ENCODE assay signal across 30 cellular contexts in genomic region chr7:32239764-32240163, GRCh38.
"Had no signal": no experiment of that assay in that cellular context is flagged by ENCODE, and none has a peak within 500 bp of the region (broad histone marks: within the 10 kb centered on the region; RNA-seq: fewer than 3 reads in every experiment).

No MANE protein-coding gene starts in this region.

- H2AFZ ChIP-seq: neural progenitor cell had no signal

- H3K4me1 ChIP-seq: left lung, lower lobe of right lung, right atrium auricular region, right lobe of liver, testis, thyroid gland, transverse colon, upper lobe of left lung, vagina had no signal

- H3K9me3 ChIP-seq: neutrophil, ovary, right lobe of liver, testis, thyroid gland, transverse colon had no signal

- H3K4me3 Mint-ChIP-seq: immature natural killer cell; naive thymus-derived CD8-positive, alpha-beta T cell; nephron; neural progenitor cell; stimulated activated memory B cell treated with anti-CD40 and anti-IgM and Interleukin-4, amounts not matched to agents 10 μg/mL and 1 μg/mL and 100 μg/mL, for 72 hours; stimulated activated naive CD8-positive, alpha-beta T cell treated with anti-CD3 and anti-CD28 coated beads, Interleukin-15, amount 100 ng/mL, for 72 hours had no signal

- H3K27ac ChIP-seq: left lung, lower lobe of right lung, neural progenitor cell, neutrophil, ovary, right atrium auricular region, right lobe of liver, testis, thyroid gland, transverse colon, upper lobe of left lung, vagina had no signal

- H3K36me3 Mint-ChIP-seq: immature natural killer cell; neural progenitor cell; stimulated activated memory B cell treated with anti-CD40 and anti-IgM and Interleukin-4, amounts not matched to agents 10 μg/mL and 1 μg/mL and 100 μg/mL, for 72 hours had no signal

- DNase-seq: hippocampal formation; immature natural killer cell; kidney; left colon; left lung; lower lobe of right lung; mammary epithelial cell; mesenchymal stem cell; naive thymus-derived CD8-positive, alpha-beta T cell; occipital lobe; ovary; right lobe of liver; stimulated activated CD4-positive, alpha-beta T cell treated with anti-CD3 and anti-CD28 coated beads, Interleukin-1b, Interleukin-23, amount 100 ng/mL, for 48 hours; stimulated activated CD4-positive, alpha-beta T cell treated with anti-CD3 and anti-CD28 coated beads, Interleukin-2, amount 100 ng/mL, for 48 hours; stimulated activated CD4-positive, alpha-beta T cell treated with anti-CD3 and anti-CD28 coated beads, Interleukin-4, amount 100 ng/mL, for 4 hours; stimulated activated CD8-positive, alpha-beta memory T cell treated with anti-CD3 and anti-CD28 coated beads, Interleukin-4, amount 100 ng/mL, for 48 hours; stimulated activated naive CD4-positive, alpha-beta T cell treated with Interleukin-2 at 50 U/mL for 16 hours; stimulated activated naive CD8-positive, alpha-beta T cell treated with anti-CD3 and anti-CD28 coated beads, Interleukin-15, amount 100 ng/mL, for 72 hours; testis; thyroid gland; transverse colon; upper lobe of left lung had no signal

- ATAC-seq: left colon; left lung; lower lobe of right lung; naive thymus-derived CD8-positive, alpha-beta T cell; right lobe of liver; stimulated activated memory B cell treated with anti-CD40 and anti-IgM and Interleukin-4, amounts not matched to agents 10 μg/mL and 1 μg/mL and 100 μg/mL, for 72 hours; stimulated activated naive CD8-positive, alpha-beta T cell treated with anti-CD3 and anti-CD28 coated beads, Interleukin-15, amount 100 ng/mL, for 72 hours had no signal

- H3K4me3 ChIP-seq: left lung, lower lobe of right lung, neural progenitor cell, ovary, right atrium auricular region, right lobe of liver, smooth muscle cell, testis, thyroid gland, transverse colon, upper lobe of left lung, vagina had no signal

- H3K9ac ChIP-seq: neural progenitor cell had no signal

- H3K27me3 Mint-ChIP-seq: progenitor cell of endocrine pancreas; stimulated activated memory B cell treated with anti-CD40 and anti-IgM and Interleukin-4, amounts not matched to agents 10 μg/mL and 1 μg/mL and 100 μg/mL, for 72 hours; stimulated activated naive CD8-positive, alpha-beta T cell treated with anti-CD3 and anti-CD28 coated beads, Interleukin-15, amount 100 ng/mL, for 72 hours had no signal

- H3K4me1 Mint-ChIP-seq: immature natural killer cell; naive thymus-derived CD8-positive, alpha-beta T cell; nephron; neural progenitor cell; stimulated activated memory B cell treated with anti-CD40 and anti-IgM and Interleukin-4, amounts not matched to agents 10 μg/mL and 1 μg/mL and 100 μg/mL, for 72 hours; stimulated activated naive CD8-positive, alpha-beta T cell treated with anti-CD3 and anti-CD28 coated beads, Interleukin-15, amount 100 ng/mL, for 72 hours had no signal

- H3K4me2 ChIP-seq: neural progenitor cell, smooth muscle cell had no signal

- H3K27me3 ChIP-seq: left lung, neural progenitor cell, neutrophil, ovary, right atrium auricular region, right lobe of liver, testis, thyroid gland, transverse colon, upper lobe of left lung, vagina had no signal

- H3K9me3 Mint-ChIP-seq: neural progenitor cell had no signal

- H3K36me3 ChIP-seq: left lung, lower lobe of right lung, neural progenitor cell, neutrophil, ovary, right atrium auricular region, right lobe of liver, thyroid gland, transverse colon, upper lobe of left lung, vagina had no signal

- H3K27ac Mint-ChIP-seq: immature natural killer cell; naive thymus-derived CD8-positive, alpha-beta T cell; nephron; neural progenitor cell; progenitor cell of endocrine pancreas; stimulated activated memory B cell treated with anti-CD40 and anti-IgM and Interleukin-4, amounts not matched to agents 10 μg/mL and 1 μg/mL and 100 μg/mL, for 72 hours; stimulated activated naive CD8-positive, alpha-beta T cell treated with anti-CD3 and anti-CD28 coated beads, Interleukin-15, amount 100 ng/mL, for 72 hours had no signal
